Comparison of ENCODE assay signal across 8 cellular contexts in the genomic region with DNA sequence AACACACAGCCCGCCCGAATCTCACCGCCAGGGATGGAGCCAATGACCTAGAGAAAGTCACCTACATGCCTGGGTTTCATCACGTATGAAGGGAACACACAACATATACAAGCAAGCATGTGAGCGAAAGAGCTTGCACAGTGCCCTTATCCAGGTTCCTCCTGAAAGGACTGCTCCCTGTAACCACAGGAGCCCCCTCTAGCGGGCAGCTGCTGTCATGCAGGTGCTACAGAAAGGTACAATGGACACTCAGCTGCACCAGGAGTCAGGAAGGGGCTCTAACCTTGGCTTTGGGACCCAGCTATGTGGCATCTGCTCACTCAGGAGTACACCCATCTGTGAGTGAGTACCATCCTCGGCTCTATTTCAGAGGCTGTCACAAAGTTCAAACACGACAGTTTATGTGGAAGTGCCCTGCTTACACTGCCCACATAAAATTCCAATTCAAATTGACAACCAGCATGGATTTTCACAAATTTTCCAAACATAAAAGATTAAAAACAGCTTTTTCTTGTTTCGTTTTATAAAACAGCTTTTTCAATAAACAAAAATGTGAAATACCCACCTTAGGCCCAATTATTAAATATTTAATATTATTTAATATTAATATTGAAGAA. TPM values are rescaled to one million over a fixed set of nuclear protein-coding genes. Genes with fewer than 3 reads are reported as not detected.
DNase-seq lines count a peak whose midpoint lies in the region; ATAC-seq and TF ChIP-seq lines count a peak whose summit lies in the region.

No MANE protein-coding gene starts in this region.

- peaks cover 1% of the 10 kb centered on the region for H3K27me3 Mint-ChIP-seq in activated CD8-positive, alpha-beta memory T cell treated with anti-CD3 and anti-CD28 coated beads, Interleukin-2, amount 10 ng/mL, durations not matched to agents 7 days and 5 days
- peaks cover 7% of the 10 kb centered on the region for H3K27me3 Mint-ChIP-seq in neural crest cell (ENCODE audit: low read depth)

- no peak for TF ChIP-seq EP300 in suprapubic skin (IDR thresholded peaks at IDR 0.05)

- peak; percentile 78 for TF ChIP-seq CTCF in neural crest cell (conservative IDR thresholded peaks at IDR 0.05)
- TF ChIP-seq CTCF in suprapubic skin (IDR thresholded peaks at IDR 0.05), result peak; percentile 31 to 82

- no peak overlapping the region for H3K27ac ChIP-seq in suprapubic skin

- peak; percentile 82 for DNase-seq in AG20443 (ENCODE audit: low spot score)
- DNase-seq in H4 (ENCODE audit: low spot score), result peak; percentile 43
- peak; percentile 18 for DNase-seq in NCI-H774 (lab: John Stamatoyannopoulos, UW)
- peak; percentile 78 for DNase-seq in activated CD8-positive, alpha-beta memory T cell treated with anti-CD3 and anti-CD28 coated beads, Interleukin-2, amount 10 ng/mL, durations not matched to agents 7 days and 5 days
- peak; percentile 70 for DNase-seq in neural crest cell (ENCODE audit: low read depth, low spot score)
- DNase-seq in suprapubic skin (ENCODE audit: low spot score in 2 of 2), result no peak

- no peaks in the 10 kb centered on the region for H3K9me3 Mint-ChIP-seq in activated CD8-positive, alpha-beta memory T cell treated with anti-CD3 and anti-CD28 coated beads, Interleukin-2, amount 10 ng/mL, durations not matched to agents 7 days and 5 days (ENCODE audit: low read depth)
- no peaks in the 10 kb centered on the region for H3K9me3 Mint-ChIP-seq in neural crest cell

- no peak for ATAC-seq in activated CD8-positive, alpha-beta memory T cell treated with anti-CD3 and anti-CD28 coated beads, Interleukin-2, amount 10 ng/mL, durations not matched to agents 7 days and 5 days
- peak; percentile 51 for ATAC-seq in esophagus mucosa
- ATAC-seq in HG02678 (IDR thresholded peaks at IDR 0.05; ENCODE audit: unreplicated experiment), result no peak

- TF ChIP-seq POLR2A in suprapubic skin (IDR thresholded peaks at IDR 0.05), result no peak

- H3K4me1 ChIP-seq in suprapubic skin, result peaks cover 21% of the 10 kb centered on the region

- H3K4me3 ChIP-seq in suprapubic skin, result no peak overlapping the region

- WGBS in suprapubic skin, result 66% methylated on average over 9 of the region's 9 CpGs

- no peak overlapping the region for H3K4me3 Mint-ChIP-seq in activated CD8-positive, alpha-beta memory T cell treated with anti-CD3 and anti-CD28 coated beads, Interleukin-2, amount 10 ng/mL, durations not matched to agents 7 days and 5 days
- H3K4me3 Mint-ChIP-seq in neural crest cell, result peak overlapping the region; percentile 82

- no peak overlapping the region for H3K27ac Mint-ChIP-seq in activated CD8-positive, alpha-beta memory T cell treated with anti-CD3 and anti-CD28 coated beads, Interleukin-2, amount 10 ng/mL, durations not matched to agents 7 days and 5 days
- H3K27ac Mint-ChIP-seq in neural crest cell (ENCODE audit: unreplicated experiment), result no peak overlapping the region

- H3K36me3 ChIP-seq in suprapubic skin, result peaks cover 42% of the 10 kb centered on the region

- CTCF ChIA-PET in activated CD8-positive, alpha-beta memory T cell treated with anti-CD3 and anti-CD28 coated beads, Interleukin-2, amount 10 ng/mL, durations not matched to agents 7 days and 5 days (lab: Charles Lee), result interaction anchor here (0.7 to 2.0 kb wide), 12 partner anchors 8 to 987 kb away, joined by 3 to 10 read pairs (median 3); no protein-coding TSS in a partner anchor

- no peaks in the 10 kb centered on the region for H3K27me3 ChIP-seq in suprapubic skin

- peaks cover 18% of the 10 kb centered on the region for H3K36me3 Mint-ChIP-seq in activated CD8-positive, alpha-beta memory T cell treated with anti-CD3 and anti-CD28 coated beads, Interleukin-2, amount 10 ng/mL, durations not matched to agents 7 days and 5 days
- peaks cover 9% of the 10 kb centered on the region for H3K36me3 Mint-ChIP-seq in neural crest cell (ENCODE audit: low read depth)

- H3K9me3 ChIP-seq in suprapubic skin, result no peaks in the 10 kb centered on the region

- H3K4me1 Mint-ChIP-seq in activated CD8-positive, alpha-beta memory T cell treated with anti-CD3 and anti-CD28 coated beads, Interleukin-2, amount 10 ng/mL, durations not matched to agents 7 days and 5 days, result peaks cover 19% of the 10 kb centered on the region
- peaks cover 14% of the 10 kb centered on the region for H3K4me1 Mint-ChIP-seq in neural crest cell

RNA-seq across cellular contexts. Expression of a gene that starts 3.5 kb away (rescaled TPM):
- 184 and 192 TPM in 2 replicates for total RNA-seq in H4 (2014; rRNA removed; shearing (Covaris generic))
- 100 to 1,000 TPM; 125 to 129 TPM for total RNA-seq in activated CD8-positive, alpha-beta memory T cell treated with anti-CD3 and anti-CD28 coated beads, Interleukin-2, amount 10 ng/mL, durations not matched to agents 7 days and 5 days
- total RNA-seq in esophagus mucosa (131 TPM), neural crest cell (81.3 and 81.9 TPM in 2 replicates), suprapubic skin (100 to 1,000 TPM in 3 of 4 donors, 10 to 100 TPM in 1; 95.2 to 179 (median 165) TPM)

RNA-seq across cellular contexts. Expression of a gene that starts 8.6 kb away (rescaled TPM):
- not detected in 2 replicates for total RNA-seq in H4 (2014; rRNA removed; shearing (Covaris generic))
- total RNA-seq in activated CD8-positive, alpha-beta memory T cell treated with anti-CD3 and anti-CD28 coated beads, Interleukin-2, amount 10 ng/mL, durations not matched to agents 7 days and 5 days, result not detected
- total RNA-seq in esophagus mucosa, result not detected
- total RNA-seq in neural crest cell, result not detected in 2 replicates
- total RNA-seq in suprapubic skin, result not detected

RNA-seq across cellular contexts. Expression of a gene that starts 31.7 kb away (rescaled TPM):
- not detected in 2 replicates for total RNA-seq in H4 (2014; rRNA removed; shearing (Covaris generic))
- total RNA-seq in activated CD8-positive, alpha-beta memory T cell treated with anti-CD3 and anti-CD28 coated beads, Interleukin-2, amount 10 ng/mL, durations not matched to agents 7 days and 5 days, result not detected
- total RNA-seq in esophagus mucosa (not detected), neural crest cell (not detected in 2 replicates), suprapubic skin (not detected)

Comparison
In these comparisons a context has a peak if more than half of its experiments do, and no peak if none do; other contexts are left out.
1. DNase-seq: peak in AG20443 (single experiment), H4 (single experiment), NCI-H774 (single experiment), activated CD8-positive, alpha-beta memory T cell treated with anti-CD3 and anti-CD28 coated beads, Interleukin-2, amount 10 ng/mL, durations not matched to agents 7 days and 5 days (single experiment) and neural crest cell (single experiment); none in suprapubic skin (0 of 2).